ENCODE assay signal across 24 cellular contexts in genomic region chr1:153399401-153400055, GRCh38. TPM values are rescaled to one million over a fixed set of nuclear protein-coding genes. Genes with fewer than 3 reads are reported as not detected.
DNase-seq lines count a peak whose midpoint lies in the region; ATAC-seq and TF ChIP-seq lines count a peak whose summit lies in the region.
"Had no signal": no experiment of that assay in that cellular context is flagged by ENCODE, and none has a peak within 500 bp of the region (broad histone marks: within the 10 kb centered on the region; RNA-seq: fewer than 3 reads in every experiment).

No MANE protein-coding gene starts in this region.

- H3K27ac ChIP-seq in vagina (no peak overlapping the region), right atrium auricular region (no peak overlapping the region)
- H3K27ac ChIP-seq: 22Rv1, GM23248 had no signal

- TF ChIP-seq POLR2A in vagina (IDR thresholded peaks at IDR 0.05): no peak

- H3K4me3 ChIP-seq in vagina: no peak overlapping the region
- no peak overlapping the region for H3K4me3 ChIP-seq in right atrium auricular region
- H3K4me3 ChIP-seq: BLaER1 treated with 17β-estradiol and CSF1 and Interleukin-3, amounts not matched to agents 10 nM and 100 nM; GM12878; GM23248 had no signal

- H3K9me3 ChIP-seq in vagina (no peaks in the 10 kb centered on the region), right atrium auricular region (no peaks in the 10 kb centered on the region)
- H3K9me3 ChIP-seq: BLaER1 treated with 17β-estradiol and CSF1 and Interleukin-3, amounts not matched to agents 10 nM and 100 nM had no signal

- H3K4me1 ChIP-seq in vagina (no peaks in the 10 kb centered on the region), right atrium auricular region (no peaks in the 10 kb centered on the region)

- no peak for ATAC-seq in left lobe of liver
- no peak for ATAC-seq in HG03025 (IDR thresholded peaks at IDR 0.05; ENCODE audit: low FRiP score, unreplicated experiment)
- ATAC-seq: CD8-positive, alpha-beta T cell; GM12878; HCT116; HepG2 had no signal

- H3K27me3 ChIP-seq in vagina (no peaks in the 10 kb centered on the region), right atrium auricular region (no peaks in the 10 kb centered on the region)
- H3K27me3 ChIP-seq: BLaER1 treated with 17β-estradiol and CSF1 and Interleukin-3, amounts not matched to agents 10 nM and 100 nM had no signal

- intact Hi-C loops in vagina (cut with DNase I): no loop called here

- H3K36me3 ChIP-seq in vagina (no peaks in the 10 kb centered on the region), right atrium auricular region (no peaks in the 10 kb centered on the region)
- H3K36me3 ChIP-seq: BLaER1 treated with 17β-estradiol and CSF1 and Interleukin-3, amounts not matched to agents 10 nM and 100 nM had no signal

- TF ChIP-seq CTCF in vagina (IDR thresholded peaks at IDR 0.05) (no peak), right atrium auricular region (IDR thresholded peaks at IDR 0.05) (no peak)

- DNase-seq in AG20443 (ENCODE audit: low spot score) (peak; percentile 3), ecto neural progenitor cell (ENCODE audit: low spot score) (peak; percentile 15), left lobe of liver (ENCODE audit: low spot score) (peak; percentile 35), vagina (ENCODE audit: extremely low spot score in 2 of 2) (peak; percentile 58 to 93), dedifferentiated amniotic fluid mesenchymal stem cell (ENCODE audit: extremely low spot score) (no peak), right atrium auricular region (ENCODE audit: low spot score) (no peak)
- DNase-seq: Calu3, DMS 273 treated with DMSO at 0.1 percent for 48 hours, DMS53, DND-41, EL, KBM-7 had no signal

RNA-seq across cellular contexts. Expression of gene S100A8, which starts 8.7 kb away (rescaled TPM):
- total RNA-seq in left lobe of liver (23.7 TPM), vagina (1,155 TPM), right atrium auricular region (10 to 100 TPM; 19.1 to 37.1 TPM)
- total RNA-seq: A673, Calu3, G401, GM12878, GM23248, HepG2, HFFc6 had no signal

RNA-seq across cellular contexts. Expression of gene S100A7A, which starts 16.8 kb away (rescaled TPM):
- total RNA-seq in left lobe of liver: not detected
- total RNA-seq in vagina: not detected
- not detected for total RNA-seq in right atrium auricular region
- total RNA-seq: A673; B cell; Calu3; CD8-positive, alpha-beta T cell; G401; GM12878; GM23248; HepG2; HFFc6 had no signal

RNA-seq across cellular contexts. Expression of gene S100A12, which starts 24.1 kb away (rescaled TPM):
- total RNA-seq in left lobe of liver: 1.2 TPM
- total RNA-seq in vagina: 4.2 TPM
- total RNA-seq in right atrium auricular region: 1 to 10 TPM; 5.5 to 5.7 TPM
- total RNA-seq: A673; B cell; Calu3; CD8-positive, alpha-beta T cell; G401; GM12878; GM23248; HepG2; HFFc6 had no signal

RNA-seq across cellular contexts. Expression of gene S100A9, which starts 41.9 kb away (rescaled TPM):
- total RNA-seq in left lobe of liver (36.3 TPM), vagina (4,658 TPM), right atrium auricular region (100 to 1,000 TPM in 1 of 2 donors, 10 to 100 TPM in 1; 65.7 to 199 TPM)
- total RNA-seq: A673, GM23248, HFFc6 had no signal

RNA-seq across cellular contexts. Expression of gene PGLYRP4, which starts 50.9 kb away (rescaled TPM):
- total RNA-seq in left lobe of liver (not detected), vagina (3.9 TPM), right atrium auricular region (not detected)
- total RNA-seq: A673; B cell; CD8-positive, alpha-beta T cell; G401; GM23248; HepG2; HFFc6 had no signal

Comparison
In these comparisons a context has a peak if more than half of its experiments do, and no peak if none do; other contexts are left out.
1. DNase-seq: peak in AG20443 (single experiment), ecto neural progenitor cell (single experiment), left lobe of liver (single experiment) and vagina (2 of 2); none in dedifferentiated amniotic fluid mesenchymal stem cell (single experiment) and right atrium auricular region (single experiment).
2. RNA of gene S100A8, which starts 8.7 kb away (total RNA-seq): 1,155 TPM in vagina (single experiment); 19.1 to 37.1 TPM in right atrium auricular region and 23.7 TPM in left lobe of liver (single experiment); every median in the first group is over 10 times any median in the second.